30 cellular contexts compared by ENCODE assay signal in genomic region chr2:120770176-120770575, GRCh38. TPM values are rescaled to one million over a fixed set of nuclear protein-coding genes. Genes with fewer than 3 reads are reported as not detected.
DNase-seq lines count a peak whose midpoint lies in the region; ATAC-seq and TF ChIP-seq lines count a peak whose summit lies in the region.
"Had no signal": no experiment of that assay in that cellular context is flagged by ENCODE, and none has a peak within 500 bp of the region (broad histone marks: within the 10 kb centered on the region; RNA-seq: fewer than 3 reads in every experiment).

No MANE protein-coding gene starts in this region.

- POLR2A ChIA-PET in PC-9 (lab: Charles Lee; ENCODE audit: unreplicated experiment), result no interaction called here

- TF ChIP-seq CTCF in HFFc6 (IDR thresholded peaks at IDR 0.05) (no peak), chondrocyte (IDR thresholded peaks at IDR 0.05) (no peak), lower lobe of right lung (IDR thresholded peaks at IDR 0.05) (no peak), psoas muscle (IDR thresholded peaks at IDR 0.05) (no peak), PC-9 (conservative IDR thresholded peaks at IDR 0.05) (no peak)

- peaks cover 4% of the 10 kb centered on the region for H3K36me3 Mint-ChIP-seq in HFFc6 (ENCODE audit: low read depth)
- H3K36me3 Mint-ChIP-seq in chondrocyte (ENCODE audit: low read depth), result no peaks in the 10 kb centered on the region
- H3K36me3 Mint-ChIP-seq: IgD-negative memory B cell; naive thymus-derived CD8-positive, alpha-beta T cell; stimulated activated naive B cell treated with anti-CD40 and anti-IgM and Interleukin-4, amounts not matched to agents 10 μg/mL and 1 μg/mL and 100 μg/mL, for 72 hours had no signal

- H3K4me1 Mint-ChIP-seq in HFFc6 (ENCODE audit: low read depth) (peaks cover 91% of the 10 kb centered on the region), chondrocyte (ENCODE audit: low read depth) (peaks cover 75% of the 10 kb centered on the region)
- H3K4me1 Mint-ChIP-seq: activated B cell treated with CpG ODN at 0.5 μM for 24 hours; IgD-negative memory B cell; naive thymus-derived CD8-positive, alpha-beta T cell; stimulated activated naive B cell treated with anti-CD40 and anti-IgM and Interleukin-4, amounts not matched to agents 10 μg/mL and 1 μg/mL and 100 μg/mL, for 72 hours had no signal

- H3K27ac Mint-ChIP-seq in HFFc6, result peak overlapping the region; percentile 93
- peak overlapping the region; percentile 93 for H3K27ac Mint-ChIP-seq in chondrocyte (ENCODE audit: unreplicated experiment)
- H3K27ac Mint-ChIP-seq: activated B cell treated with CpG ODN at 0.5 μM for 24 hours; activated naive CD4-positive, alpha-beta T cell treated with anti-CD3 and anti-CD28 coated beads for 36 hours; activated T-cell treated with anti-CD3 and anti-CD28 coated beads, Interleukin-2, amount 50 U/mL, for 72 hours; effector memory CD8-positive, alpha-beta T cell; IgD-negative memory B cell; stimulated activated naive B cell treated with anti-CD40 and anti-IgM and Interleukin-4, amounts not matched to agents 10 μg/mL and 1 μg/mL and 100 μg/mL, for 72 hours had no signal

- H3K9me3 ChIP-seq in lower lobe of right lung (no peaks in the 10 kb centered on the region), psoas muscle (no peaks in the 10 kb centered on the region), PC-9 (ENCODE audit: insufficient read depth, low read depth) (no peaks in the 10 kb centered on the region)
- H3K9me3 ChIP-seq: right lobe of liver, suprapubic skin had no signal

- H3K36me3 ChIP-seq in lower lobe of right lung (no peaks in the 10 kb centered on the region), psoas muscle (ENCODE audit: insufficient read depth in 1 of 2, low read depth in 1 of 2) (no peaks in the 10 kb centered on the region), PC-9 (ENCODE audit: low read depth) (no peaks in the 10 kb centered on the region)
- H3K36me3 ChIP-seq: right lobe of liver, suprapubic skin had no signal

- H3K27me3 Mint-ChIP-seq in HFFc6 (ENCODE audit: insufficient read depth), result peaks cover 3% of the 10 kb centered on the region
- no peaks in the 10 kb centered on the region for H3K27me3 Mint-ChIP-seq in chondrocyte (ENCODE audit: low read depth)
- H3K27me3 Mint-ChIP-seq: activated B cell treated with CpG ODN at 0.5 μM for 24 hours; stimulated activated naive B cell treated with anti-CD40 and anti-IgM and Interleukin-4, amounts not matched to agents 10 μg/mL and 1 μg/mL and 100 μg/mL, for 72 hours had no signal

- peak overlapping the region; percentile 77 for H3K4me3 Mint-ChIP-seq in HFFc6
- H3K4me3 Mint-ChIP-seq in chondrocyte (ENCODE audit: unreplicated experiment), result no peak overlapping the region
- H3K4me3 Mint-ChIP-seq: activated B cell treated with CpG ODN at 0.5 μM for 24 hours; activated naive CD4-positive, alpha-beta T cell treated with anti-CD3 and anti-CD28 coated beads for 36 hours; activated T-cell treated with anti-CD3 and anti-CD28 coated beads, Interleukin-2, amount 50 U/mL, for 72 hours; effector memory CD8-positive, alpha-beta T cell; IgD-negative memory B cell; naive thymus-derived CD8-positive, alpha-beta T cell; stimulated activated naive B cell treated with anti-CD40 and anti-IgM and Interleukin-4, amounts not matched to agents 10 μg/mL and 1 μg/mL and 100 μg/mL, for 72 hours had no signal

- DNase-seq in HFFc6 (no peak), chondrocyte (ENCODE audit: low spot score) (peak; percentile 73), lower lobe of right lung (peak; percentile 10), psoas muscle (peak; percentile 5 to 24), HuH-7 (ENCODE audit: low spot score) (no peak), PC-9 (no peak), NOMO-1 (lab: John Stamatoyannopoulos, UW; ENCODE audit: unreplicated experiment in 2 of 2) (no peak)
- DNase-seq: activated B cell treated with CpG ODN at 0.5 μM for 24 hours; activated CD4-positive, alpha-beta T cell treated with anti-CD3 and anti-CD28 coated beads, Interleukin-2, amount 50 U/mL, for 1 hour; activated naive CD4-positive, alpha-beta T cell treated with anti-CD3 and anti-CD28 coated beads for 36 hours; activated T-cell treated with anti-CD3 and anti-CD28 coated beads, Interleukin-2, amount 50 U/mL, for 72 hours; amniotic stem cell; Calu3; effector memory CD8-positive, alpha-beta T cell; foreskin fibroblast; left colon; NCI-H1048; NCI-H1694 treated with DMSO at 0.1 percent for 48 hours; NCI-H2171; NCI-H524; PC-3; SHP77 treated with DMSO at 0.1 percent for 48 hours; stimulated activated CD4-positive, alpha-beta T cell treated with anti-CD3 and anti-CD28 coated beads, Interleukin-4, amount 100 ng/mL, for 4 hours; stimulated activated naive B cell treated with anti-CD40 and anti-IgM and Interleukin-4, amounts not matched to agents 10 μg/mL and 1 μg/mL and 100 μg/mL, for 72 hours had no signal

- intact Hi-C loops in lower lobe of right lung (cut with DNase I) (no loop called here), psoas muscle (cut with DNase I) (no loop called here), PC-9 (cut with micrococcal nuclease; ENCODE audit: unreplicated experiment) (no loop called here)

- no peaks in the 10 kb centered on the region for H3K9me2 ChIP-seq in PC-9 (ENCODE audit: insufficient read depth)

- H4K20me1 ChIP-seq in PC-9 (ENCODE audit: insufficient read depth), result no peaks in the 10 kb centered on the region

- H3K27ac ChIP-seq in lower lobe of right lung, result no peak overlapping the region
- no peak overlapping the region for H3K27ac ChIP-seq in psoas muscle
- H3K27ac ChIP-seq in PC-9, result no peak overlapping the region
- H3K27ac ChIP-seq: right lobe of liver, suprapubic skin had no signal

- no peak overlapping the region for H3K4me3 ChIP-seq in lower lobe of right lung
- H3K4me3 ChIP-seq in psoas muscle, result no peak overlapping the region
- H3K4me3 ChIP-seq in PC-9, result no peak overlapping the region
- H3K4me3 ChIP-seq: coronary artery, right lobe of liver, suprapubic skin had no signal

- H3K4me1 ChIP-seq in lower lobe of right lung (peaks cover 13% of the 10 kb centered on the region), psoas muscle (no peaks in the 10 kb centered on the region), PC-9 (replicated peaks; ENCODE audit: insufficient read depth) (no peaks in the 10 kb centered on the region)
- H3K4me1 ChIP-seq: right lobe of liver had no signal

- BruUV-seq in PC-9 (replicated peaks; lab: Mats Ljungman, UMichigan), result no TSS peak

- H3F3A ChIP-seq in PC-9 (ENCODE audit: insufficient read depth, low read depth), result no peaks in the 10 kb centered on the region

- 90 to 92% (median 90%) methylated on average over 4 of the region's 4 CpGs for whole genome bisulfite sequencing in psoas muscle, 3 donors

- no peak for ATAC-seq in lower lobe of right lung
- no peak for ATAC-seq in psoas muscle
- ATAC-seq in GM18517 (IDR thresholded peaks at IDR 0.05; ENCODE audit: unreplicated experiment), result no peak
- ATAC-seq: activated T-cell treated with anti-CD3 and anti-CD28 coated beads, Interleukin-2, amount 50 U/mL, for 72 hours; effector memory CD8-positive, alpha-beta T cell; left colon; naive thymus-derived CD8-positive, alpha-beta T cell; PC-3; right lobe of liver; stimulated activated naive B cell treated with anti-CD40 and anti-IgM and Interleukin-4, amounts not matched to agents 10 μg/mL and 1 μg/mL and 100 μg/mL, for 72 hours had no signal

- H3K27me3 ChIP-seq in lower lobe of right lung (ENCODE audit: low read depth) (no peaks in the 10 kb centered on the region), psoas muscle (ENCODE audit: insufficient read depth in 3 of 3, low read length in 2 of 3) (no peaks in the 10 kb centered on the region), PC-9 (ENCODE audit: insufficient read depth, low read depth) (peaks cover 20% of the 10 kb centered on the region)
- H3K27me3 ChIP-seq: right lobe of liver, suprapubic skin had no signal

- CTCF ChIA-PET in PC-9 (lab: Charles Lee), result interaction anchor here (0.6 kb wide), 1 partner anchor 74 kb away, joined by 4 read pairs; no protein-coding TSS in a partner anchor

- no peak overlapping the region for H2AFZ ChIP-seq in PC-9

- H3K9me3 Mint-ChIP-seq in HFFc6, result no peaks in the 10 kb centered on the region
- no peaks in the 10 kb centered on the region for H3K9me3 Mint-ChIP-seq in chondrocyte (ENCODE audit: low read depth)
- H3K9me3 Mint-ChIP-seq: activated B cell treated with CpG ODN at 0.5 μM for 24 hours; activated naive CD4-positive, alpha-beta T cell treated with anti-CD3 and anti-CD28 coated beads for 36 hours; activated T-cell treated with anti-CD3 and anti-CD28 coated beads, Interleukin-2, amount 50 U/mL, for 72 hours; effector memory CD8-positive, alpha-beta T cell; IgD-negative memory B cell; naive thymus-derived CD8-positive, alpha-beta T cell; stimulated activated naive B cell treated with anti-CD40 and anti-IgM and Interleukin-4, amounts not matched to agents 10 μg/mL and 1 μg/mL and 100 μg/mL, for 72 hours had no signal

- no peaks in the 10 kb centered on the region for H3K79me2 ChIP-seq in PC-9 (ENCODE audit: low read depth)

- no peak overlapping the region for H3K4me2 ChIP-seq in PC-9

RNA-seq across cellular contexts. Expression of gene GLI2, which starts 34.5 kb away (rescaled TPM):
- total RNA-seq in HFFc6 (2021; fragmentation: NEBNext Ultra II Directional; extraction: Animal tissue kit (Norgen Biotek cat#: 25700)), result 10 to 100 TPM; 40.2 to 46.1 (median 41.9) TPM
- total RNA-seq in chondrocyte (31.1 to 37.0 TPM (median 36.0 TPM) in 3 replicates), lower lobe of right lung (3.3 TPM), psoas muscle (1 to 10 TPM in 1 of 4 donors, under 1 TPM in 3; 0.66 to 2.4 (median 0.76) TPM), PC-9 (2021) (11.6 and 14.6 TPM in 2 replicates)
- polyA plus RNA-seq in psoas muscle, result under 1 TPM; 0.20 to 0.24 (median 0.22) TPM
- total RNA-seq: activated B cell treated with CpG ODN at 0.5 μM for 24 hours; activated naive CD4-positive, alpha-beta T cell treated with anti-CD3 and anti-CD28 coated beads for 36 hours; activated T-cell treated with anti-CD3 and anti-CD28 coated beads, Interleukin-2, amount 50 U/mL, for 72 hours; naive thymus-derived CD8-positive, alpha-beta T cell had no signal
- polyA plus RNA-seq: IgD-negative memory B cell; naive thymus-derived CD8-positive, alpha-beta T cell had no signal

Comparison
In these comparisons a context has a peak if more than half of its experiments do, and no peak if none do; other contexts are left out.
1. DNase-seq: peak in chondrocyte (single experiment), lower lobe of right lung (single experiment) and psoas muscle (2 of 2); none in HFFc6 (single experiment), HuH-7 (single experiment), PC-9 (0 of 2) and NOMO-1 (0 of 2).